In the genomic region with DNA sequence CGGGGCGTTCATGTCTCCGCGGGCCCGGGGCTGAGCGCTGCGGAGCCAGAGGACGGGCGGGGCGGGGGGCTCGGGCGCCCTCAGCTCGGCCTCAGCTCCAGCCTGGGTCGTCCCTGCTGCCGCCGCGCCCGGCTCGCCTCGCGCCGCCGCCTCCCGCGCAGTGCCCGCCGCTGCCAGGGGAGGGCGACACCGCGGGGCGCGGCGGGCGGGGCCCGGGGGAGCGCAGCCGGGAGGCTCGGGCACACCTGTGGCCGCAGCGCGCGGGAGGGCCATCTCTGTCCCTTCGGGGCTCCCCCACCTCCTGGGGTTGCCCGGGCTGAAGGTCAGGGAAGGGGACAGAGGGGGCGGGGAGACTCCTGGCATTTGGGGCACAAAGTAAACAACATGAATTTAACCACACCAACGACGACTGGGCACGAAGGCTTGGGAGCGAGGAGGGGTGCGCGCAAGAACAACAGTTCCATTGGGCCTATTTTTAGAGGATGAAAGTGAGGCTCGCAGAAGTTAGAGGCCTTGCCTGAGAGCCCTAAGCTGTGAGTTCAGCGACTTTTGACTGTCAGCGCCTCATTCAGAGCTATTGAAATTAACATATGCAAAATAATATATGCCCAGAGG, we compare ENCODE assay signal across 9 cellular contexts. TPM values are rescaled to one million over a fixed set of nuclear protein-coding genes. Genes with fewer than 3 reads are reported as not detected.
DNase-seq lines count a peak whose midpoint lies in the region; ATAC-seq, FAIRE-seq and TF ChIP-seq lines count a peak whose summit lies in the region.
"Had no signal": no experiment of that assay in that cellular context is flagged by ENCODE, and none has a peak within 500 bp of the region (broad histone marks: within the 10 kb centered on the region; RNA-seq: fewer than 3 reads in every experiment).

A gene with protein sequence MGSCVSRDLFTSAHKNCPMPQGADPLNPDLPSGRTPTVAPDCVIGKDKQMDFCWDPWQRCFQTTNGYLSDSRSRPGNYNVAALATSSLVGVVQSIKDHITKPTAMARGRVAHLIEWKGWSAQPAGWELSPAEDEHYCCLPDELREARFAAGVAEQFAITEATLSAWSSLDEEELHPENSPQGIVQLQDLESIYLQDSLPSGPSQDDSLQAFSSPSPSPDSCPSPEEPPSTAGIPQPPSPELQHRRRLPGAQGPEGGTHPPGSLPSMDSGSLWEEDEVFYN (minus strand): TSS at position 162 of the 615 bp plus-strand sequence. CDS start 209 bp downstream, outside the sequence.

- no peak; the same call in 1 of the 2 replicates for TF ChIP-seq CTCF in PC-3 (conservative IDR thresholded peaks at IDR 0.05; ENCODE audit: low read depth, low read length)
- TF ChIP-seq CTCF in right atrium auricular region (IDR thresholded peaks at IDR 0.05): peak; percentile 33 to 48

- 1 to 3% (median 2%) methylated on average over 29 to 54 of the region's 54 CpGs for WGBS in small intestine, 3 donors

- H3K27ac Mint-ChIP-seq in activated naive CD4-positive, alpha-beta T cell treated with anti-CD3 and anti-CD28 coated beads, Interleukin-2, amount 50 U/mL, for 24 hours: no peak within 1 kb of the TSS
- H3K27ac Mint-ChIP-seq: dendritic cell treated with granulocyte-macrophage colony-stimulating factor and Interleukin-4, amounts not matched to agents 40 ng/mL and 50 ng/mL, for 4 days had no signal

- intact Hi-C loops in PC-3 (cut with micrococcal nuclease): no loop called here

- CTCF ChIA-PET in PC-3 (lab: Charles Lee): no interaction called here

- no peaks in the 10 kb centered on the region for H3K79me2 ChIP-seq in PC-3 (ENCODE audit: low read length)

- H3K4me3 Mint-ChIP-seq in activated naive CD4-positive, alpha-beta T cell treated with anti-CD3 and anti-CD28 coated beads, Interleukin-2, amount 50 U/mL, for 24 hours: peak within 1 kb of the TSS; percentile 86
- H3K4me3 Mint-ChIP-seq: dendritic cell treated with granulocyte-macrophage colony-stimulating factor and Interleukin-4, amounts not matched to agents 40 ng/mL and 50 ng/mL, for 4 days had no signal

- FAIRE-seq in small intestine (lab: Jason Lieb, UNC): no peak

- no peaks in the 10 kb centered on the region for H3K9me2 ChIP-seq in PC-3 (replicated peaks; ENCODE audit: low read length)

- peaks cover 4% of the 10 kb centered on the region for H3F3A ChIP-seq in PC-3 (ENCODE audit: low read length, unreplicated experiment)

- peaks cover 7% of the 10 kb centered on the region for H3K27me3 Mint-ChIP-seq in activated naive CD4-positive, alpha-beta T cell treated with anti-CD3 and anti-CD28 coated beads, Interleukin-2, amount 50 U/mL, for 24 hours

- peaks cover 15% of the 10 kb centered on the region for H3K4me1 Mint-ChIP-seq in activated naive CD4-positive, alpha-beta T cell treated with anti-CD3 and anti-CD28 coated beads, Interleukin-2, amount 50 U/mL, for 24 hours

- H3K27ac ChIP-seq in PC-3 (ENCODE audit: low read length) (no peak within 1 kb of the TSS), right atrium auricular region (peak within 1 kb of the TSS; percentile 11 to 48), small intestine (ENCODE audit: low read depth in 1 of 2, low read length in 1 of 2) (no peak within 1 kb of the TSS)

- peak within 1 kb of the TSS; percentile 68 for H3K4me3 ChIP-seq in PC-3 (ENCODE audit: low read length)
- peak within 1 kb of the TSS; percentile 37 to 53 for H3K4me3 ChIP-seq in right atrium auricular region
- peak within 1 kb of the TSS in 1 of 2 donors; percentile 38 for H3K4me3 ChIP-seq in small intestine (ENCODE audit: low read depth in 1 of 2, low read length in 2 of 2)

- H3K4me2 ChIP-seq in PC-3 (ENCODE audit: low read length): peak within 1 kb of the TSS; percentile 94

- H3K9ac ChIP-seq in PC-3 (ENCODE audit: low read length): peak within 1 kb of the TSS; percentile 44

- H3K9me3 Mint-ChIP-seq in activated naive CD4-positive, alpha-beta T cell treated with anti-CD3 and anti-CD28 coated beads, Interleukin-2, amount 50 U/mL, for 24 hours: no peaks in the 10 kb centered on the region
- H3K9me3 Mint-ChIP-seq: dendritic cell treated with granulocyte-macrophage colony-stimulating factor and Interleukin-4, amounts not matched to agents 40 ng/mL and 50 ng/mL, for 4 days had no signal

- H4K20me1 ChIP-seq in PC-3 (ENCODE audit: low read length): no peaks in the 10 kb centered on the region

- DNase-seq in NCI-H345 (lab: John Stamatoyannopoulos, UW): peak; percentile 39
- no peak for DNase-seq in NCI-H345 treated with DMSO at 0.1 percent for 48 hours (lab: John Stamatoyannopoulos, UW; ENCODE audit: unreplicated experiment)
- DNase-seq in PC-3: peak; percentile 54
- DNase-seq in right atrium auricular region (ENCODE audit: low spot score): no peak
- peak; percentile 29 for DNase-seq in small intestine
- DNase-seq in pons (ENCODE audit: low spot score): no peak
- DNase-seq in NCI-H2029 (lab: John Stamatoyannopoulos, UW): no peak

- H3K36me3 ChIP-seq in PC-3 (ENCODE audit: low read depth, low read length): no peaks in the 10 kb centered on the region
- H3K36me3 ChIP-seq in right atrium auricular region: no peaks in the 10 kb centered on the region
- no peaks in the 10 kb centered on the region for H3K36me3 ChIP-seq in small intestine (ENCODE audit: control insufficient read depth in 2 of 2, insufficient read depth in 2 of 2, low read length in 2 of 2)

- no peaks in the 10 kb centered on the region for H3K36me3 Mint-ChIP-seq in activated naive CD4-positive, alpha-beta T cell treated with anti-CD3 and anti-CD28 coated beads, Interleukin-2, amount 50 U/mL, for 24 hours

- H3K9me3 ChIP-seq in PC-3 (ENCODE audit: low read length) (no peaks in the 10 kb centered on the region), right atrium auricular region (no peaks in the 10 kb centered on the region), small intestine (ENCODE audit: control insufficient read depth, low read depth) (no peaks in the 10 kb centered on the region)

- BruUV-seq in PC-3 (replicated peaks; lab: Mats Ljungman, UMichigan): no TSS peak

- H2AFZ ChIP-seq in PC-3 (ENCODE audit: low read length): peak within 1 kb of the TSS; percentile 76

- H3K4me1 ChIP-seq in PC-3 (ENCODE audit: insufficient read depth, low read length) (peaks cover 30% of the 10 kb centered on the region), right atrium auricular region (peaks cover 0 to 52% of the 10 kb centered on the region in 2 donors), small intestine (ENCODE audit: control insufficient read depth in 2 of 2, insufficient read depth in 1 of 2, low read depth in 1 of 2, low read length in 1 of 2) (no peaks in the 10 kb centered on the region)

- ATAC-seq in PC-3: peak; percentile 52

- POLR2A ChIA-PET in PC-3 (lab: Charles Lee; ENCODE audit: unreplicated experiment): no interaction called here

- H3K27me3 ChIP-seq in PC-3 (ENCODE audit: low read length) (no peaks in the 10 kb centered on the region), right atrium auricular region (no peaks in the 10 kb centered on the region), small intestine (ENCODE audit: control insufficient read depth in 2 of 2, insufficient read depth in 2 of 2, low read length in 2 of 2) (no peaks in the 10 kb centered on the region)

RNA-seq across cellular contexts. Expression of the gene that starts here (rescaled TPM):
- total RNA-seq in PC-3 (2014; rRNA removed) (7.7 and 9.8 TPM in 2 replicates), right atrium auricular region (1 to 10 TPM; 5.2 to 8.7 TPM)
- polyA plus RNA-seq in small intestine: under 1 TPM in 2 of 3 donors, not detected in 1; 0.21 to 0.45 TPM

Comparison
In these comparisons a context has a peak if more than half of its experiments do, and no peak if none do; other contexts are left out.
1. DNase-seq: peak in NCI-H345 (single experiment) and PC-3 (single experiment); none in NCI-H345 treated with DMSO at 0.1 percent for 48 hours (single experiment), right atrium auricular region (single experiment), pons (single experiment) and NCI-H2029 (single experiment).
2. Peak in DNase-seq in small intestine; RNA of the gene not detected or under 1 TPM.
3. H3K27ac ChIP-seq: peak in right atrium auricular region (2 of 2); none in PC-3 (single experiment) and small intestine (0 of 2).